In the genomic region with DNA sequence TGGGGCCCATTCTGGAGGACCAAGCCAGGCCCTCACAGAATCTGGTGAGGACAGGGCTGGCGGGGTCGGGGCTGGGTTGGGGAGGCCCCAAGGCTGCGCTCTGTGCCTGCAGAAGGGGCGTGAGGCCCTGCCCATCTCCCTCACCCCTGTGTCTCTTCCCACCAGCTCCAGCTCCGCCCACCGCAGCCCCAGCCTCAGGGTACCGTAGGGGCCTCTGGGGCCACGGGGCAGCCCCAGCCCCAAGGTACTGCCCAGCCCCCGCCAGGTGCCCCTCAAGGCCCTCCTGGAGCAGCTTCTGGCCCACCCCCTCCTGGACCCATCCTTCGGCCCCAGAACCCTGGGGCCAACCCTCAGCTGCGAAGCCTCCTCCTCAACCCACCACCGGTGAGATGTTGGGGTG, we compare ENCODE assay signal across 18 cellular contexts. TPM values are rescaled to one million over a fixed set of nuclear protein-coding genes. Genes with fewer than 3 reads are reported as not detected.
DNase-seq lines count a peak whose midpoint lies in the region; ATAC-seq and TF ChIP-seq lines count a peak whose summit lies in the region.
"Had no signal": no experiment of that assay in that cellular context is flagged by ENCODE, and none has a peak within 500 bp of the region (broad histone marks: within the 10 kb centered on the region; RNA-seq: fewer than 3 reads in every experiment).

No MANE protein-coding gene starts in this region.

- H3K27ac Mint-ChIP-seq in activated CD8-positive, alpha-beta memory T cell treated with anti-CD3 and anti-CD28 coated beads, Interleukin-2, amount 10 ng/mL, durations not matched to agents 7 days and 5 days, result no peak overlapping the region
- H3K27ac Mint-ChIP-seq: CD14-positive monocyte; CD4-positive, alpha-beta memory T cell had no signal

- TF ChIP-seq POLR2A in gastrocnemius medialis (IDR thresholded peaks at IDR 0.05), result no peak

- no peak overlapping the region for H3K4me3 Mint-ChIP-seq in activated CD8-positive, alpha-beta memory T cell treated with anti-CD3 and anti-CD28 coated beads, Interleukin-2, amount 10 ng/mL, durations not matched to agents 7 days and 5 days
- H3K4me3 Mint-ChIP-seq: CD14-positive monocyte; CD4-positive, alpha-beta memory T cell; IgD-negative memory B cell had no signal

- intact Hi-C loops in left colon (cut with DNase I, micrococcal nuclease), result no loop called here
- intact Hi-C loops in gastrocnemius medialis (cut with DNase I; ENCODE audit: low total_unique reads), result no loop called here

- H3K36me3 ChIP-seq in H7 (replicated peaks; ENCODE audit: control insufficient read depth, insufficient read depth, low read length) (peaks cover 26% of the 10 kb centered on the region), gastrocnemius medialis (peaks cover 0 to 86% of the 10 kb centered on the region in 2 donors)

- peaks cover 21 to 26% of the 10 kb centered on the region in 2 donors for H3K4me1 ChIP-seq in gastrocnemius medialis

- ATAC-seq in activated CD8-positive, alpha-beta memory T cell treated with anti-CD3 and anti-CD28 coated beads, Interleukin-2, amount 10 ng/mL, durations not matched to agents 7 days and 5 days, result peak; percentile 9
- ATAC-seq in left colon, result peak; percentile 11
- ATAC-seq in gastrocnemius medialis, result no peak
- no peak for ATAC-seq in GM19324 (IDR thresholded peaks at IDR 0.05; ENCODE audit: low FRiP score, unreplicated experiment)
- ATAC-seq in HG03460 (IDR thresholded peaks at IDR 0.05; ENCODE audit: unreplicated experiment), result no peak
- no peak for ATAC-seq in HG03457 (IDR thresholded peaks at IDR 0.05; ENCODE audit: unreplicated experiment)
- ATAC-seq: HepG2 had no signal

- H3K27me3 Mint-ChIP-seq in activated CD8-positive, alpha-beta memory T cell treated with anti-CD3 and anti-CD28 coated beads, Interleukin-2, amount 10 ng/mL, durations not matched to agents 7 days and 5 days, result no peaks in the 10 kb centered on the region
- H3K27me3 Mint-ChIP-seq: CD4-positive, alpha-beta memory T cell; IgD-negative memory B cell had no signal

- TF ChIP-seq CTCF in gastrocnemius medialis (IDR thresholded peaks at IDR 0.05 in 4 of 5, conservative IDR thresholded peaks at IDR 0.05 in 1 of 5), result no peak

- H3K9me3 Mint-ChIP-seq in activated CD8-positive, alpha-beta memory T cell treated with anti-CD3 and anti-CD28 coated beads, Interleukin-2, amount 10 ng/mL, durations not matched to agents 7 days and 5 days (ENCODE audit: low read depth), result no peaks in the 10 kb centered on the region
- H3K9me3 Mint-ChIP-seq: IgD-negative memory B cell had no signal

- peak overlapping the region; percentile 94 to 96 (median 94) for H3K27ac ChIP-seq in gastrocnemius medialis
- H3K27ac ChIP-seq: BLaER1, GM23248 had no signal

- no peaks in the 10 kb centered on the region for H3K9me3 ChIP-seq in gastrocnemius medialis
- H3K9me3 ChIP-seq: BLaER1 had no signal

- H3K4me1 Mint-ChIP-seq in activated CD8-positive, alpha-beta memory T cell treated with anti-CD3 and anti-CD28 coated beads, Interleukin-2, amount 10 ng/mL, durations not matched to agents 7 days and 5 days, result peaks cover 20% of the 10 kb centered on the region
- H3K4me1 Mint-ChIP-seq: CD4-positive, alpha-beta memory T cell had no signal

- DNase-seq in activated CD8-positive, alpha-beta memory T cell treated with anti-CD3 and anti-CD28 coated beads, Interleukin-2, amount 10 ng/mL, durations not matched to agents 7 days and 5 days, result no peak
- no peak for DNase-seq in activated CD8-positive, alpha-beta memory T cell treated with anti-CD3 and anti-CD28 coated beads, Interleukin-2, amount 50 U/mL, for 4 hours
- DNase-seq in H7 (peak; percentile 49), left colon (no peak), gastrocnemius medialis (no peak)
- DNase-seq: 8988T; CD4-positive, alpha-beta memory T cell; DMS79 treated with DMSO at 0.1 percent for 48 hours; GF-D8; GM23248; HCEC 1CT had no signal

- H3K36me3 Mint-ChIP-seq in activated CD8-positive, alpha-beta memory T cell treated with anti-CD3 and anti-CD28 coated beads, Interleukin-2, amount 10 ng/mL, durations not matched to agents 7 days and 5 days, result peaks cover 42% of the 10 kb centered on the region

- no peaks in the 10 kb centered on the region for H3K27me3 ChIP-seq in H7 (ENCODE audit: control insufficient read depth, insufficient read depth, low read length)
- no peaks in the 10 kb centered on the region for H3K27me3 ChIP-seq in gastrocnemius medialis
- H3K27me3 ChIP-seq: BLaER1 had no signal

- CTCF ChIA-PET in activated CD8-positive, alpha-beta memory T cell treated with anti-CD3 and anti-CD28 coated beads, Interleukin-2, amount 10 ng/mL, durations not matched to agents 7 days and 5 days (lab: Charles Lee), result no interaction called here

- in situ Hi-C loops in gastrocnemius medialis (cut with MboI; ENCODE audit: low sequenced_read_pairs in 4 of 4), result no loop called here

- no peak overlapping the region for H3K4me3 ChIP-seq in H7 (ENCODE audit: insufficient read depth, low read depth, low read length)
- no peak overlapping the region for H3K4me3 ChIP-seq in gastrocnemius medialis
- H3K4me3 ChIP-seq: BLaER1, GM23248 had no signal

RNA-seq across cellular contexts. Expression of a gene that starts 15.4 kb away (rescaled TPM):
- 10 to 100 TPM; 78.2 to 79.4 TPM for total RNA-seq in activated CD8-positive, alpha-beta memory T cell treated with anti-CD3 and anti-CD28 coated beads, Interleukin-2, amount 10 ng/mL, durations not matched to agents 7 days and 5 days
- 205 and 219 TPM in 2 replicates for total RNA-seq in H7 (2014; rRNA removed; shearing (Covaris generic))
- total RNA-seq in left colon, result 10 to 100 TPM; 95.3 to 95.5 TPM
- total RNA-seq in gastrocnemius medialis, result 10 to 100 TPM; 77.6 to 88.2 (median 87.0) TPM

RNA-seq across cellular contexts. Expression of a gene that starts 17.5 kb away (rescaled TPM):
- total RNA-seq in activated CD8-positive, alpha-beta memory T cell treated with anti-CD3 and anti-CD28 coated beads, Interleukin-2, amount 10 ng/mL, durations not matched to agents 7 days and 5 days, result 10 to 100 TPM; 57.5 to 70.5 TPM
- 49.3 and 53.5 TPM in 2 replicates for total RNA-seq in H7 (2014; rRNA removed; shearing (Covaris generic))
- 10 to 100 TPM; 52.6 to 52.8 TPM for total RNA-seq in left colon
- total RNA-seq in gastrocnemius medialis, result 100 to 1,000 TPM in 1 of 4 donors, 10 to 100 TPM in 3; 46.6 to 105 (median 78.7) TPM

RNA-seq across cellular contexts. Expression of a gene that starts 22.5 kb away (rescaled TPM):
- total RNA-seq in activated CD8-positive, alpha-beta memory T cell treated with anti-CD3 and anti-CD28 coated beads, Interleukin-2, amount 10 ng/mL, durations not matched to agents 7 days and 5 days, result 10 to 100 TPM; 20.1 to 23.0 TPM
- 48.5 and 49.5 TPM in 2 replicates for total RNA-seq in H7 (2014; rRNA removed; shearing (Covaris generic))
- total RNA-seq in left colon (1 to 10 TPM; 7.6 to 10.0 TPM), gastrocnemius medialis (10 to 100 TPM; 14.2 to 35.5 (median 26.0) TPM)
- total RNA-seq: HepG2 had no signal

RNA-seq across cellular contexts. Expression of a gene that starts 31.8 kb away (rescaled TPM):
- total RNA-seq in activated CD8-positive, alpha-beta memory T cell treated with anti-CD3 and anti-CD28 coated beads, Interleukin-2, amount 10 ng/mL, durations not matched to agents 7 days and 5 days, result 100 to 1,000 TPM; 130 to 133 TPM
- total RNA-seq in H7 (2014; rRNA removed; shearing (Covaris generic)), result 76.2 and 94.7 TPM in 2 replicates
- total RNA-seq in left colon (10 to 100 TPM; 62.3 to 76.7 TPM), gastrocnemius medialis (10 to 100 TPM; 14.9 to 43.4 (median 21.1) TPM)

RNA-seq across cellular contexts. Expression of a gene that starts 41.6 kb away (rescaled TPM):
- 10 to 100 TPM; 13.4 to 21.2 TPM for total RNA-seq in activated CD8-positive, alpha-beta memory T cell treated with anti-CD3 and anti-CD28 coated beads, Interleukin-2, amount 10 ng/mL, durations not matched to agents 7 days and 5 days
- total RNA-seq in H7 (2014; rRNA removed; shearing (Covaris generic)), result 7.2 and 12.9 TPM in 2 replicates
- 10 to 100 TPM; 30.3 to 43.3 TPM for total RNA-seq in left colon
- total RNA-seq in gastrocnemius medialis, result 10 to 100 TPM; 23.8 to 56.8 (median 43.4) TPM

Comparison
In these comparisons a context has a peak if more than half of its experiments do, and no peak if none do; other contexts are left out.
1. ATAC-seq: peak in activated CD8-positive, alpha-beta memory T cell treated with anti-CD3 and anti-CD28 coated beads, Interleukin-2, amount 10 ng/mL, durations not matched to agents 7 days and 5 days (single experiment) and left colon (single experiment); none in gastrocnemius medialis (0 of 2), GM19324 (single experiment), HG03460 (single experiment) and HG03457 (single experiment).